In the genomic region with DNA sequence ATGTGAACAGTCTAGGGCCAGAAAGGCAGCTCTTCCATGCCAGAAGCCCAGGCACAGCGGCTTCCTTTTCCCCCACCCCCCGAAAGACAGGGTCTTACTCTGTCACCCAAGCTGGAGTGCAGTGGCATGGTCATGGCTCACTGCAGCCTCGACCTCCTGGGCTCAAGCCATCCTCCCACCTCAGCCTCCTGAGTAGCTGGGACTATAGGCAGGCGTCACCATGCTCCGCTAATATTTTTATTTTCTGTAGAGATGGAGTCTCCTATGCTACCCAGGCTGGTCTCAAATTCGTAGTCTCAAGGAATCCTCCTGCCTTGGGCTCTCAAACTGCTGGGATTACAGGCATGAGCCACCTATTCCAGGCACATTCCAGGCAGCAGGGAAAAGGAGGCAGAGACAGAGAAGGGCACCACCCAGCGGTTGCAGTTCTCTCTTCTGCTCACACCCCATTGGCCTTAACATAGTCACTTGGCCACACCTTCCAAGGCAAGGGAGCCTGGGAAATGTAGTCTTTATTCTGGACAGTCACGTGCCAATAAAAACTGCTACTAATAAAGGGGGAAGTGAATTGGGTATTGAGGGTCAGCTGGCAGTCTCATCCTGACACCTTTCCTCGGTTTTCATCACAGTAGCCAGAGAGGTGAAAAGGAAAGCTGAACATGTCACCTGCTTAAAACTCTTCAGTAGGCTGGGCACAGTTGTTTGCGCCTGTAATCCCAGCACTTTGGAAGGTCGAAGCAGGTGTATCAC, we compare ENCODE assay signal across 8 cellular contexts.
A peak's percentile ranks its signal among the peaks of the same experiment; 100 is the strongest.
DNase-seq lines count a peak whose midpoint lies in the region; ATAC-seq and TF ChIP-seq lines count a peak whose summit lies in the region.

No MANE protein-coding gene starts in this region.

- peak; percentile 1 for DNase-seq in activated T-cell treated with anti-CD3 and anti-CD28 coated beads for 24 hours (ENCODE audit: low read depth)
- DNase-seq in activated T-cell treated with anti-CD3 and anti-CD28 coated beads for 4 hours, result no peak
- DNase-seq in MV-4-11 (lab: John Stamatoyannopoulos, UW), result peak; percentile 36
- DNase-seq in erythroblast (lab: John Stamatoyannopoulos, UW), result peak; percentile 50 to 61
- peak; percentile 20 for DNase-seq in mucosa of gallbladder (ENCODE audit: low spot score)
- no peak for DNase-seq in amniotic stem cell (lab: John Stamatoyannopoulos, UW)
- DNase-seq in DMS79 treated with DMSO at 0.1 percent for 48 hours (lab: John Stamatoyannopoulos, UW), result no peak

- TF ChIP-seq POLR2A in erythroblast (IDR thresholded peaks at IDR 0.05; ENCODE audit: low read length), result no peak

- ATAC-seq in SK-N-SH treated with all-trans-retinoic acid at 6 μM for 48 hours, result peak; percentile 100

TF ChIP-seq in SK-N-SH treated with all-trans-retinoic acid at 6 μM for 48 hours, 23 proteins besides CTCF, POLR2A, EP300 and RAD21:
- TF ChIP-seq ZNF8 (CRISPR knock-in tag; IDR thresholded peaks at IDR 0.05), result no peak
- no peak for TF ChIP-seq ZC3H10 (CRISPR knock-in tag; IDR thresholded peaks at IDR 0.05)
- TF ChIP-seq, protein P1, sequence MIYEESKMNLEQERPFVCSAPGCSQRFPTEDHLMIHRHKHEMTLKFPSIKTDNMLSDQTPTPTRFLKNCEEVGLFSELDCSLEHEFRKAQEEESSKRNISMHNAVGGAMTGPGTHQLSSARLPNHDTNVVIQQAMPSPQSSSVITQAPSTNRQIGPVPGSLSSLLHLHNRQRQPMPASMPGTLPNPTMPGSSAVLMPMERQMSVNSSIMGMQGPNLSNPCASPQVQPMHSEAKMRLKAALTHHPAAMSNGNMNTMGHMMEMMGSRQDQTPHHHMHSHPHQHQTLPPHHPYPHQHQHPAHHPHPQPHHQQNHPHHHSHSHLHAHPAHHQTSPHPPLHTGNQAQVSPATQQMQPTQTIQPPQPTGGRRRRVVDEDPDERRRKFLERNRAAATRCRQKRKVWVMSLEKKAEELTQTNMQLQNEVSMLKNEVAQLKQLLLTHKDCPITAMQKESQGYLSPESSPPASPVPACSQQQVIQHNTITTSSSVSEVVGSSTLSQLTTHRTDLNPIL (CRISPR knock-in tag; IDR thresholded peaks at IDR 0.05; ENCODE audit: low read depth), result no peak
- no peak for TF ChIP-seq TCF4 (CRISPR knock-in tag; IDR thresholded peaks at IDR 0.05; ENCODE audit: borderline replicate concordance)
- no peak for TF ChIP-seq ARNTL (CRISPR knock-in tag; IDR thresholded peaks at IDR 0.05; ENCODE audit: borderline replicate concordance, low read depth)
- TF ChIP-seq ZFP3 (CRISPR knock-in tag; IDR thresholded peaks at IDR 0.05), result no peak
- TF ChIP-seq TOX (CRISPR knock-in tag; IDR thresholded peaks at IDR 0.05; ENCODE audit: borderline replicate concordance), result no peak
- TF ChIP-seq RARB (CRISPR knock-in tag; IDR thresholded peaks at IDR 0.05), result no peak
- TF ChIP-seq ZFP30 (CRISPR knock-in tag; IDR thresholded peaks at IDR 0.05), result no peak
- no peak for TF ChIP-seq ZNF70 (CRISPR knock-in tag; IDR thresholded peaks at IDR 0.05)
- no peak for TF ChIP-seq GLIS3 (CRISPR knock-in tag; IDR thresholded peaks at IDR 0.05)
- TF ChIP-seq, protein P2, sequence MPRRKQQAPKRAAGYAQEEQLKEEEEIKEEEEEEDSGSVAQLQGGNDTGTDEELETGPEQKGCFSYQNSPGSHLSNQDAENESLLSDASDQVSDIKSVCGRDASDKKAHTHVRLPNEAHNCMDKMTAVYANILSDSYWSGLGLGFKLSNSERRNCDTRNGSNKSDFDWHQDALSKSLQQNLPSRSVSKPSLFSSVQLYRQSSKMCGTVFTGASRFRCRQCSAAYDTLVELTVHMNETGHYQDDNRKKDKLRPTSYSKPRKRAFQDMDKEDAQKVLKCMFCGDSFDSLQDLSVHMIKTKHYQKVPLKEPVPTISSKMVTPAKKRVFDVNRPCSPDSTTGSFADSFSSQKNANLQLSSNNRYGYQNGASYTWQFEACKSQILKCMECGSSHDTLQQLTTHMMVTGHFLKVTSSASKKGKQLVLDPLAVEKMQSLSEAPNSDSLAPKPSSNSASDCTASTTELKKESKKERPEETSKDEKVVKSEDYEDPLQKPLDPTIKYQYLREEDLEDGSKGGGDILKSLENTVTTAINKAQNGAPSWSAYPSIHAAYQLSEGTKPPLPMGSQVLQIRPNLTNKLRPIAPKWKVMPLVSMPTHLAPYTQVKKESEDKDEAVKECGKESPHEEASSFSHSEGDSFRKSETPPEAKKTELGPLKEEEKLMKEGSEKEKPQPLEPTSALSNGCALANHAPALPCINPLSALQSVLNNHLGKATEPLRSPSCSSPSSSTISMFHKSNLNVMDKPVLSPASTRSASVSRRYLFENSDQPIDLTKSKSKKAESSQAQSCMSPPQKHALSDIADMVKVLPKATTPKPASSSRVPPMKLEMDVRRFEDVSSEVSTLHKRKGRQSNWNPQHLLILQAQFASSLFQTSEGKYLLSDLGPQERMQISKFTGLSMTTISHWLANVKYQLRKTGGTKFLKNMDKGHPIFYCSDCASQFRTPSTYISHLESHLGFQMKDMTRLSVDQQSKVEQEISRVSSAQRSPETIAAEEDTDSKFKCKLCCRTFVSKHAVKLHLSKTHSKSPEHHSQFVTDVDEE (CRISPR knock-in tag; IDR thresholded peaks at IDR 0.05), result no peak
- TF ChIP-seq ISL1 (CRISPR knock-in tag; IDR thresholded peaks at IDR 0.05), result no peak
- TF ChIP-seq, protein P3, sequence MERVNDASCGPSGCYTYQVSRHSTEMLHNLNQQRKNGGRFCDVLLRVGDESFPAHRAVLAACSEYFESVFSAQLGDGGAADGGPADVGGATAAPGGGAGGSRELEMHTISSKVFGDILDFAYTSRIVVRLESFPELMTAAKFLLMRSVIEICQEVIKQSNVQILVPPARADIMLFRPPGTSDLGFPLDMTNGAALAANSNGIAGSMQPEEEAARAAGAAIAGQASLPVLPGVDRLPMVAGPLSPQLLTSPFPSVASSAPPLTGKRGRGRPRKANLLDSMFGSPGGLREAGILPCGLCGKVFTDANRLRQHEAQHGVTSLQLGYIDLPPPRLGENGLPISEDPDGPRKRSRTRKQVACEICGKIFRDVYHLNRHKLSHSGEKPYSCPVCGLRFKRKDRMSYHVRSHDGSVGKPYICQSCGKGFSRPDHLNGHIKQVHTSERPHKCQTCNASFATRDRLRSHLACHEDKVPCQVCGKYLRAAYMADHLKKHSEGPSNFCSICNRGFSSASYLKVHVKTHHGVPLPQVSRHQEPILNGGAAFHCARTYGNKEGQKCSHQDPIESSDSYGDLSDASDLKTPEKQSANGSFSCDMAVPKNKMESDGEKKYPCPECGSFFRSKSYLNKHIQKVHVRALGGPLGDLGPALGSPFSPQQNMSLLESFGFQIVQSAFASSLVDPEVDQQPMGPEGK (CRISPR knock-in tag; IDR thresholded peaks at IDR 0.05; ENCODE audit: borderline replicate concordance), result no peak
- TF ChIP-seq OSR1 (CRISPR knock-in tag; IDR thresholded peaks at IDR 0.05), result no peak
TF ChIP-seq in SK-N-SH treated with all-trans-retinoic acid at 6 μM for 48 hours: peak in this region for 0.

Comparison
In these comparisons a context has a peak if more than half of its experiments do, and no peak if none do; other contexts are left out.
1. DNase-seq: peak in activated T-cell treated with anti-CD3 and anti-CD28 coated beads for 24 hours (single experiment), MV-4-11 (single experiment), erythroblast (2 of 2) and mucosa of gallbladder (single experiment); none in activated T-cell treated with anti-CD3 and anti-CD28 coated beads for 4 hours (single experiment), amniotic stem cell (single experiment) and DMS79 treated with DMSO at 0.1 percent for 48 hours (single experiment).